ENCODE assay signal across 15 cellular contexts in genomic region chrX:16585486-16586370, GRCh38.
"Had no signal": no experiment of that assay in that cellular context is flagged by ENCODE, and none has a peak within 500 bp of the region (broad histone marks: within the 10 kb centered on the region; RNA-seq: fewer than 3 reads in every experiment).

No MANE protein-coding gene starts in this region.

- H3K27me3 ChIP-seq: body of pancreas, esophagus muscularis mucosa, testis, upper lobe of right lung had no signal

- H3K36me3 ChIP-seq: upper lobe of right lung had no signal

- H3K27me3 Mint-ChIP-seq: activated naive CD4-positive, alpha-beta T cell treated with anti-CD3 and anti-CD28 coated beads, Interleukin-2, amount 50 U/mL, for 24 hours; dendritic cell treated with granulocyte-macrophage colony-stimulating factor and Interleukin-4, amounts not matched to agents 40 ng/mL and 50 ng/mL, for 4 days; stimulated activated naive CD8-positive, alpha-beta T cell treated with anti-CD3 and anti-CD28 coated beads, Interleukin-15, Interleukin-2, amounts not matched to agents 100 ng/mL and 50 ng/mL, for 24 hours; T-helper 17 cell had no signal

- H3K9me3 ChIP-seq: body of pancreas, testis, upper lobe of right lung had no signal

- H3K9me3 Mint-ChIP-seq: activated naive CD4-positive, alpha-beta T cell treated with anti-CD3 and anti-CD28 coated beads, Interleukin-2, amount 50 U/mL, for 24 hours; dendritic cell treated with granulocyte-macrophage colony-stimulating factor and Interleukin-4, amounts not matched to agents 40 ng/mL and 50 ng/mL, for 4 days; stimulated activated naive CD8-positive, alpha-beta T cell treated with anti-CD3 and anti-CD28 coated beads, Interleukin-15, Interleukin-2, amounts not matched to agents 100 ng/mL and 50 ng/mL, for 24 hours had no signal

- H3K4me1 ChIP-seq: body of pancreas, esophagus muscularis mucosa, testis, upper lobe of right lung had no signal

- ATAC-seq: body of pancreas, T-helper 17 cell, upper lobe of right lung had no signal

- H3K4me3 Mint-ChIP-seq: activated naive CD4-positive, alpha-beta T cell treated with anti-CD3 and anti-CD28 coated beads, Interleukin-2, amount 50 U/mL, for 24 hours; dendritic cell treated with granulocyte-macrophage colony-stimulating factor and Interleukin-4, amounts not matched to agents 40 ng/mL and 50 ng/mL, for 4 days; nephron; stimulated activated naive CD8-positive, alpha-beta T cell treated with anti-CD3 and anti-CD28 coated beads, Interleukin-15, Interleukin-2, amounts not matched to agents 100 ng/mL and 50 ng/mL, for 24 hours; T-helper 17 cell had no signal

- H3K4me3 ChIP-seq: body of pancreas, esophagus muscularis mucosa, testis, upper lobe of right lung had no signal

- DNase-seq: activated CD4-positive, alpha-beta T cell treated with anti-CD3 and anti-CD28 coated beads, Interleukin-2, amount 50 U/mL, for 4 hours; activated CD4-positive, CD25-positive, alpha-beta regulatory T cell; activated T-cell treated with anti-CD3 and anti-CD28 coated beads, Interleukin-2, amount 50 U/mL, for 1 hour; body of pancreas; foreskin fibroblast; stimulated activated CD4-positive, alpha-beta T cell treated with anti-CD3 and anti-CD28 coated beads, Interleukin-15, amount 100 ng/mL, for 24 hours; stimulated activated CD4-positive, alpha-beta T cell treated with anti-CD3 and anti-CD28 coated beads, Interleukin-4, amount 100 ng/mL, for 24 hours; T-helper 17 cell; testis; upper lobe of right lung had no signal

- H3K27ac Mint-ChIP-seq: activated naive CD4-positive, alpha-beta T cell treated with anti-CD3 and anti-CD28 coated beads, Interleukin-2, amount 50 U/mL, for 24 hours; dendritic cell treated with granulocyte-macrophage colony-stimulating factor and Interleukin-4, amounts not matched to agents 40 ng/mL and 50 ng/mL, for 4 days; nephron; stimulated activated naive CD8-positive, alpha-beta T cell treated with anti-CD3 and anti-CD28 coated beads, Interleukin-15, Interleukin-2, amounts not matched to agents 100 ng/mL and 50 ng/mL, for 24 hours; T-helper 17 cell had no signal

- H3K27ac ChIP-seq: body of pancreas, esophagus muscularis mucosa, testis, upper lobe of right lung had no signal

- H3K4me1 Mint-ChIP-seq: activated naive CD4-positive, alpha-beta T cell treated with anti-CD3 and anti-CD28 coated beads, Interleukin-2, amount 50 U/mL, for 24 hours; nephron; T-helper 17 cell had no signal
